In the genomic region with DNA sequence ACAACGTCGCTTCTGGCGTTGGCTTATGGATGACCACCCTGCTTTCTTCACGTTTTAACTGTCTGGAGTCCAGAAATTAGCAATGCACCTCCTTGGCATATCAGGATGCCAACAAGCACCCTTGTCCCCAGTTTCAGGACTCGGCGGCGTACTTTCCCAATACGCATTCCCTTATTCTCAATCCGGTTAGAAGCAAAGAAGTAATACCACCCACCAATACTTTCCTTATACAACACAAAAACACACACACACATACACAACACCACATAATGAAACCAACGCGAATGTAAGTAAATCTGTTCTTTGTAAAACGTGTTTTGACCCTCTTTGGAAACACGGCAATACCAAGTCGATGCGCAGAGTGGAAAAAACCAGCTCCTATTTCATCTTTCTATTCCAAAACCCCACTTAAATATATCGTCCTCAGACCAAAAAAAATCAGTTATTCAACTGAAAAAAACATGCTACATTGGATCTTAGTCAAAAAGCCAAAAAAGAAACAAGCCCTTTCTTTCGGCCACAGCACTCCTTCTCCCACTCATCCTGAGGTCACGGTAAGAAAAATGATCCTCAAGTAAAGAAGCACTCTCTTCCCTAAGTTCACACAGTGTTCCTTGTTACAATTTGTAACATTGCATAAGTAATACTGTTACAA, we compare ENCODE assay signal across 8 cellular contexts. TPM values are rescaled to one million over a fixed set of nuclear protein-coding genes. Genes with fewer than 3 reads are reported as not detected.
DNase-seq lines count a peak whose midpoint lies in the region; ATAC-seq and TF ChIP-seq lines count a peak whose summit lies in the region.

No MANE protein-coding gene starts in this region.

- H3K4me3 ChIP-seq in AG04450 (ENCODE audit: low read depth, low read length), result peak overlapping the region; percentile 35
- H3K4me3 ChIP-seq in WERI-Rb-1 (ENCODE audit: low read depth, low read length), result peak overlapping the region; percentile 67
- peak overlapping the region; percentile 76 for H3K4me3 ChIP-seq in endodermal cell (ENCODE audit: low read length)
- H3K4me3 ChIP-seq in mucosa of descending colon, result peak overlapping the region; percentile 25
- peak overlapping the region in 3 of 4 donors; percentile 50 to 56 (median 51) for H3K4me3 ChIP-seq in upper lobe of left lung

- peak in 1 of 4 donors; percentile 69 for TF ChIP-seq POLR2A in upper lobe of left lung (IDR thresholded peaks at IDR 0.05)

- H3K4me3 Mint-ChIP-seq in endodermal cell, result peak overlapping the region; percentile 67

- TF ChIP-seq CTCF in AG04450 (IDR thresholded peaks at IDR 0.05; ENCODE audit: low read depth, low read length), result no peak
- TF ChIP-seq CTCF in WERI-Rb-1 (IDR thresholded peaks at IDR 0.05; ENCODE audit: low read depth, low read length), result no peak
- no peak for TF ChIP-seq CTCF in endodermal cell (conservative IDR thresholded peaks at IDR 0.05)
- no peak for TF ChIP-seq CTCF in mucosa of descending colon (IDR thresholded peaks at IDR 0.05)
- no peak for TF ChIP-seq CTCF in upper lobe of left lung (IDR thresholded peaks at IDR 0.05)

- H3K9me3 ChIP-seq in AG04450 (ENCODE audit: control insufficient read depth, insufficient read depth, low read length) (peaks cover 8% of the 10 kb centered on the region), WERI-Rb-1 (ENCODE audit: severe bottlenecking) (no peaks in the 10 kb centered on the region), endodermal cell (ENCODE audit: control insufficient read depth, low read length) (no peaks in the 10 kb centered on the region), mucosa of descending colon (no peaks in the 10 kb centered on the region), upper lobe of left lung (no peaks in the 10 kb centered on the region)

- ATAC-seq in GM18508 (IDR thresholded peaks at IDR 0.05; ENCODE audit: insufficient read depth, unreplicated experiment) (peak; percentile 28), HG03060 (IDR thresholded peaks at IDR 0.05; ENCODE audit: low read depth, unreplicated experiment) (peak; percentile 45), mucosa of descending colon (peak; percentile 47), upper lobe of left lung (ENCODE audit: low FRiP score in 2 of 2) (peak in 1 of 2 donors; percentile 69)

- H3K27ac ChIP-seq in AG04450 (ENCODE audit: low read depth, low read length), result peak overlapping the region; percentile 97
- H3K27ac ChIP-seq in WERI-Rb-1, result peak overlapping the region; percentile 100
- peak overlapping the region; percentile 100 for H3K27ac ChIP-seq in endodermal cell (ENCODE audit: low read depth, low read length)
- H3K27ac ChIP-seq in upper lobe of left lung, result peak overlapping the region; percentile 99 to 100 (median 100)

- intact Hi-C loops in mucosa of descending colon (cut with DNase I, micrococcal nuclease), result no loop called here

- H3K4me1 ChIP-seq in endodermal cell (ENCODE audit: control insufficient read depth, insufficient read depth, low read length), result no peaks in the 10 kb centered on the region
- peaks cover 13% of the 10 kb centered on the region for H3K4me1 ChIP-seq in mucosa of descending colon (ENCODE audit: low read depth)
- peaks cover 17 to 33% (median 25%) of the 10 kb centered on the region in 4 donors for H3K4me1 ChIP-seq in upper lobe of left lung

- peak overlapping the region; percentile 98 for H3K9ac ChIP-seq in endodermal cell (ENCODE audit: extremely low read depth, low read length, poor library complexity, severe bottlenecking)

- H3K27me3 Mint-ChIP-seq in endodermal cell (ENCODE audit: insufficient read depth), result no peaks in the 10 kb centered on the region

- peaks cover 30% of the 10 kb centered on the region for H3K4me1 Mint-ChIP-seq in endodermal cell

- H3K36me3 Mint-ChIP-seq in endodermal cell (ENCODE audit: low read depth), result peaks cover 11% of the 10 kb centered on the region

- CTCF ChIA-PET in AG04450 (lab: Charles Lee), result interaction anchor here (0.9 to 1.6 kb wide), 2 partner anchors 20 to 116 kb away, joined by 3 to 11 read pairs; a partner anchor contains a TSS

- peak; percentile 97 for DNase-seq in AG04450 (ENCODE audit: low read depth, low spot score)
- DNase-seq in NCI-H2196 (lab: John Stamatoyannopoulos, UW; ENCODE audit: unreplicated experiment), result peak; percentile 63
- peak; percentile 74 for DNase-seq in WERI-Rb-1
- peak; percentile 81 for DNase-seq in endodermal cell
- DNase-seq in mucosa of descending colon, result no peak
- DNase-seq in upper lobe of left lung, result no peak

- H3K27ac Mint-ChIP-seq in endodermal cell, result peak overlapping the region; percentile 100

- peak in 1 of 4 donors; percentile 80 for TF ChIP-seq EP300 in upper lobe of left lung (IDR thresholded peaks at IDR 0.05)

- WGBS in endodermal cell (ENCODE audit: insufficient coverage in 1 of 2, insufficient read length in 1 of 2), 2 experiments, result 36 to 47% methylated on average over 11 to 18 of the region's 18 CpGs
- WGBS in upper lobe of left lung, 2 donors, result 21 to 24% methylated on average over 18 of the region's 18 CpGs

- H3K36me3 ChIP-seq in WERI-Rb-1, result no peaks in the 10 kb centered on the region
- no peaks in the 10 kb centered on the region for H3K36me3 ChIP-seq in endodermal cell (ENCODE audit: control insufficient read depth, insufficient read depth, low read length)
- H3K36me3 ChIP-seq in mucosa of descending colon (ENCODE audit: low read depth), result no peaks in the 10 kb centered on the region
- no peaks in the 10 kb centered on the region for H3K36me3 ChIP-seq in upper lobe of left lung

- POLR2A ChIA-PET in AG04450 (lab: Yijun Ruan, JAX), result interaction anchor here (0.6 to 3.3 kb wide), 30 partner anchors 9 to 369 kb away, joined by 3 to 91 read pairs (median 5); a partner anchor contains a TSS

- H3K27me3 ChIP-seq in AG04450 (ENCODE audit: control insufficient read depth, insufficient read depth, low read length), result no peaks in the 10 kb centered on the region
- H3K27me3 ChIP-seq in WERI-Rb-1 (ENCODE audit: insufficient read depth, low read depth, severe bottlenecking), result no peaks in the 10 kb centered on the region
- no peaks in the 10 kb centered on the region for H3K27me3 ChIP-seq in endodermal cell (ENCODE audit: control insufficient read depth, insufficient read depth, low read length, poor library complexity, severe bottlenecking)
- H3K27me3 ChIP-seq in upper lobe of left lung, result no peaks in the 10 kb centered on the region

- H3K9me3 Mint-ChIP-seq in endodermal cell, result peaks cover 19% of the 10 kb centered on the region

RNA-seq across cellular contexts. Expression of a gene that starts 31.1 kb away (rescaled TPM):
- 15.0 and 16.5 TPM in 2 replicates for polyA plus RNA-seq in AG04450 (2011; rRNA removed)
- 14.9 and 15.4 TPM in 2 replicates for polyA minus RNA-seq in AG04450 (2011; rRNA and poly(A)+ RNA removed)
- total RNA-seq in endodermal cell (100 to 1,000 TPM; 129 to 142 TPM), mucosa of descending colon (10 to 100 TPM in 1 of 3 donors, 1 to 10 TPM in 2; 2.3 to 34.3 (median 3.2) TPM), upper lobe of left lung (10 to 100 TPM in 2 of 6 donors, 1 to 10 TPM in 4; 6.5 to 24.2 (median 9.4) TPM)
- polyA plus RNA-seq in endodermal cell (2013, experiment 1 of 2), result 47.0 TPM
- 62.6 TPM for polyA plus RNA-seq in endodermal cell (2013, experiment 2 of 2)

Comparison
In these comparisons a context has a peak if more than half of its experiments do, and no peak if none do; other contexts are left out.
1. DNase-seq: peak in AG04450 (single experiment), NCI-H2196 (single experiment), WERI-Rb-1 (single experiment) and endodermal cell (single experiment); none in mucosa of descending colon (0 of 3) and upper lobe of left lung (0 of 2).
2. H3K4me3 ChIP-seq: peak in every context shown above with its lines; median percentile 76 in endodermal cell; 67 in WERI-Rb-1; 51 in upper lobe of left lung; 35 in AG04450; 25 in mucosa of descending colon.
3. Peak in every context shown above with its lines, with median percentiles within 50 percentile points of each other: H3K27ac ChIP-seq.